Comparison of ENCODE assay signal across 11 cellular contexts in the genomic region with DNA sequence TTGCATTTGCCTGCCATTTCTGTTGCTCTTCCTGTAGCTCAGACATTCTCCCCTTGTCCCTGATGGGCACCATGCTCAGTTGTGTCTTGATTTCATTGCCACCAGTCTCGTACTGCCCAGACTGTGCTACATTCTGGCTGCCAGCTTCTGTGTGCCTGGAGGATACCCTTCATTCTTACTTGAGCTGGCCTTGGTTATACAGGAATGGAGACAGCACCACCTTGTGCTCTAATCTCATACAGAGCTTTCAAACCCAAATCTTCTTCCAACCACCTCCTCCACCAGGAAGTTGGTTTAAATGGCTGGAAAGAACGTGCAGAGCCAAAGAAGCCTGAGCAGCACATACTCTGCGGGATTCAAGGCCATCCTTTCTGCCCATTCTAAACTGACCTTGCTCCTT.
DNase-seq lines count a peak whose midpoint lies in the region; ATAC-seq and TF ChIP-seq lines count a peak whose summit lies in the region.
"Had no signal": no experiment of that assay in that cellular context is flagged by ENCODE, and none has a peak within 500 bp of the region (broad histone marks: within the 10 kb centered on the region; RNA-seq: fewer than 3 reads in every experiment).

No MANE protein-coding gene starts in this region.

- TF ChIP-seq CTCF in 22Rv1 (IDR thresholded peaks at IDR 0.05) = peak; percentile 41; the same call in 1 of the 2 replicates
- peak; percentile 40; the same call in 1 of the 3 replicates for TF ChIP-seq CTCF in GM12872 (IDR thresholded peaks at IDR 0.05; ENCODE audit: insufficient read depth, low read depth, low read length)
- TF ChIP-seq CTCF in OCI-LY1 (IDR thresholded peaks at IDR 0.05; ENCODE audit: low read length) = peak; percentile 25; the same call in 1 of the 2 replicates
- peak; percentile 58 for TF ChIP-seq CTCF in endodermal cell (conservative IDR thresholded peaks at IDR 0.05)

- no peaks in the 10 kb centered on the region for H3F3A ChIP-seq in OCI-LY1 (ENCODE audit: insufficient read depth, low read length)

- intact Hi-C loops in activated CD4-positive, alpha-beta T cell treated with anti-CD3 and anti-CD28 coated beads, Interleukin-2, amount 10 ng/mL, durations not matched to agents 24 days and 14 days (cut with micrococcal nuclease) = loop anchor here (5.0 to 10.0 kb wide), 2 partner anchors 627 to 705 kb away; no protein-coding TSS in a partner anchor

- no peaks in the 10 kb centered on the region for H3K27me3 Mint-ChIP-seq in endodermal cell (ENCODE audit: insufficient read depth)
- peaks cover 5% of the 10 kb centered on the region for H3K27me3 Mint-ChIP-seq in activated CD4-positive, alpha-beta T cell treated with anti-CD3 and anti-CD28 coated beads, Interleukin-2, amount 10 ng/mL, durations not matched to agents 24 days and 14 days

- H3K36me3 ChIP-seq in OCI-LY1 (ENCODE audit: insufficient read depth, low read length) (no peaks in the 10 kb centered on the region), endodermal cell (ENCODE audit: control insufficient read depth, insufficient read depth, low read length) (no peaks in the 10 kb centered on the region)

- H3K4me3 Mint-ChIP-seq in endodermal cell = no peak overlapping the region
- H3K4me3 Mint-ChIP-seq in activated CD4-positive, alpha-beta T cell treated with anti-CD3 and anti-CD28 coated beads, Interleukin-2, amount 10 ng/mL, durations not matched to agents 24 days and 14 days = no peak overlapping the region
- H3K4me3 Mint-ChIP-seq: CD14-positive monocyte had no signal

- H3K27me3 ChIP-seq in OCI-LY1 (ENCODE audit: insufficient read depth, low read length) (0 out of 2 replicates have a peak, but pooled peaks cover 4% of the 10 kb centered on the region), endodermal cell (ENCODE audit: control insufficient read depth, insufficient read depth, low read length, poor library complexity, severe bottlenecking) (no peaks in the 10 kb centered on the region)

- H4K20me1 ChIP-seq in OCI-LY1 (ENCODE audit: insufficient read depth, low read length) = no peaks in the 10 kb centered on the region

- no peak overlapping the region for H3K4me2 ChIP-seq in OCI-LY1 (ENCODE audit: low read length)

- H3K79me2 ChIP-seq in OCI-LY1 (ENCODE audit: insufficient read depth, low read length) = no peaks in the 10 kb centered on the region

- DNase-seq in endodermal cell = peak; percentile 57
- DNase-seq in activated CD4-positive, alpha-beta T cell treated with anti-CD3 and anti-CD28 coated beads, Interleukin-2, amount 10 ng/mL, durations not matched to agents 24 days and 14 days = no peak
- DNase-seq in amniotic stem cell (lab: John Stamatoyannopoulos, UW) = no peak
- DNase-seq in NCI-H2029 (lab: John Stamatoyannopoulos, UW) = no peak
- DNase-seq: GOT3, kidney glomerular epithelial cell had no signal

- H3K4me1 Mint-ChIP-seq in endodermal cell = peaks cover 17% of the 10 kb centered on the region
- no peaks in the 10 kb centered on the region for H3K4me1 Mint-ChIP-seq in activated CD4-positive, alpha-beta T cell treated with anti-CD3 and anti-CD28 coated beads, Interleukin-2, amount 10 ng/mL, durations not matched to agents 24 days and 14 days

- H3K4me1 ChIP-seq in OCI-LY1 (ENCODE audit: insufficient read depth, low read length, severe bottlenecking) (no peaks in the 10 kb centered on the region), endodermal cell (ENCODE audit: control insufficient read depth, insufficient read depth, low read length) (no peaks in the 10 kb centered on the region)

- H3K9ac ChIP-seq in OCI-LY1 (ENCODE audit: low read length) (no peak overlapping the region), endodermal cell (ENCODE audit: extremely low read depth, low read length, poor library complexity, severe bottlenecking) (no peak overlapping the region)

- H3K4me3 ChIP-seq in OCI-LY1 (ENCODE audit: low read depth, low read length, poor library complexity, severe bottlenecking) (no peak overlapping the region), endodermal cell (ENCODE audit: low read length) (no peak overlapping the region)

- no peak for ATAC-seq in GM21717 (IDR thresholded peaks at IDR 0.05; ENCODE audit: unreplicated experiment)

- peaks cover 1% of the 10 kb centered on the region for H3K9me3 Mint-ChIP-seq in endodermal cell
- H3K9me3 Mint-ChIP-seq in activated CD4-positive, alpha-beta T cell treated with anti-CD3 and anti-CD28 coated beads, Interleukin-2, amount 10 ng/mL, durations not matched to agents 24 days and 14 days = no peaks in the 10 kb centered on the region

- H2AFZ ChIP-seq in OCI-LY1 (ENCODE audit: low read length) = no peak overlapping the region

- H3K9me3 ChIP-seq in OCI-LY1 (ENCODE audit: low read length) (no peaks in the 10 kb centered on the region), endodermal cell (ENCODE audit: control insufficient read depth, low read length) (no peaks in the 10 kb centered on the region)

- H3K27ac ChIP-seq in 22Rv1 (no peak overlapping the region), OCI-LY1 (ENCODE audit: low read depth, low read length, poor library complexity, severe bottlenecking) (no peak overlapping the region), endodermal cell (ENCODE audit: low read depth, low read length) (no peak overlapping the region)

- H3K9me2 ChIP-seq in OCI-LY1 (ENCODE audit: low read depth, low read length) = no peaks in the 10 kb centered on the region

- 78 to 82% methylated on average over 3 of the region's 3 CpGs for WGBS in endodermal cell (ENCODE audit: insufficient coverage in 1 of 2, insufficient read length in 1 of 2), 2 experiments

- H3K36me3 Mint-ChIP-seq in endodermal cell (ENCODE audit: low read depth) = no peaks in the 10 kb centered on the region
- H3K36me3 Mint-ChIP-seq in activated CD4-positive, alpha-beta T cell treated with anti-CD3 and anti-CD28 coated beads, Interleukin-2, amount 10 ng/mL, durations not matched to agents 24 days and 14 days (ENCODE audit: low read depth) = no peaks in the 10 kb centered on the region
- H3K36me3 Mint-ChIP-seq: CD14-positive monocyte had no signal

- H3K27ac Mint-ChIP-seq in endodermal cell = no peak overlapping the region
- no peak overlapping the region for H3K27ac Mint-ChIP-seq in activated CD4-positive, alpha-beta T cell treated with anti-CD3 and anti-CD28 coated beads, Interleukin-2, amount 10 ng/mL, durations not matched to agents 24 days and 14 days
- H3K27ac Mint-ChIP-seq: CD14-positive monocyte had no signal
